In the genomic region with DNA sequence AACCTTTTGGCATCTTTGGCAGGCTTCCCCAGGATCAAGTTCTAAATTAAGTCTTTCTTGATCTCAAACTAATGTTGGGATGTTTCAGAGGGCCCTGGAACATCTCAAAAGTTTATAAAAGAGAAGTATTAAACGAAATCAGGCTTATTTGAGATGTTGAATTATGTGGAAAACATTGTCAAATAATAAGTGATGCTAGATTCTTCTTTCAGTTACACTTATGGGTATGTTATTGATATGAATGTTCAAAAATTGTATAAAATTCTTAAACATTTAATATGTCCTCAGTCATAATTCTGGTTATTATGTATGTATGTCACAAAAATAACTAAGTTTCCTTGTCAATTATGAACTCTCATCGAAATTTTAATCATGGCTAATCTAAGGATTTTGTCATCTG, we compare ENCODE assay signal across 1 cellular context.
TF ChIP-seq lines count a peak whose summit lies in the region.

No MANE protein-coding gene starts in this region.

TF ChIP-seq in HCT116, 20 proteins besides CTCF, POLR2A, EP300 and RAD21 (continued from another document):
- TF ChIP-seq REST (IDR thresholded peaks at IDR 0.05; ENCODE audit: low read depth) (no peak), SRF (IDR thresholded peaks at IDR 0.05; ENCODE audit: low read depth) (no peak)
- TF ChIP-seq, protein P1, sequence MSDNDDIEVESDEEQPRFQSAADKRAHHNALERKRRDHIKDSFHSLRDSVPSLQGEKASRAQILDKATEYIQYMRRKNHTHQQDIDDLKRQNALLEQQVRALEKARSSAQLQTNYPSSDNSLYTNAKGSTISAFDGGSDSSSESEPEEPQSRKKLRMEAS (IDR thresholded peaks at IDR 0.05): no peak
